In genomic region chr17:45640141-45640850, GRCh38 we compare ENCODE assay signal across 8 cellular contexts.
DNase-seq lines count a peak whose midpoint lies in the region; ATAC-seq, FAIRE-seq and TF ChIP-seq lines count a peak whose summit lies in the region.

No MANE protein-coding gene starts in this region.

- in situ Hi-C loops in GM12878 (cut with MboI): loop anchor here (5.0 kb wide), 1 partner anchor 192 kb away; no protein-coding TSS in a partner anchor

- peak overlapping the region; percentile 53 to 77 (median 66) for H3K27ac Mint-ChIP-seq in immature natural killer cell

- TF ChIP-seq CTCF in GM12864 (IDR thresholded peaks at IDR 0.05; ENCODE audit: low read depth, low read length, missing control alignments): peak; percentile 98
- peak; percentile 95 to 99 (median 96) for TF ChIP-seq CTCF in GM12878 (IDR thresholded peaks at IDR 0.05 in 2 of 3, conservative IDR thresholded peaks at IDR 0.05 in 1 of 3; ENCODE audit: control insufficient read depth in 2 of 3, extremely low read depth in 1 of 3, insufficient read depth in 1 of 3, low read depth in 3 of 3, low read length in 3 of 3)

- no peaks in the 10 kb centered on the region; the same call in 1 of the 2 replicates for H3K4me1 ChIP-seq in GM12878 (ENCODE audit: control insufficient read depth, insufficient read depth, low read length)

- POLR2A ChIA-PET in GM12878 (lab: Charles Lee): no interaction called here

- H3K4me3 Mint-ChIP-seq in immature natural killer cell: peak overlapping the region; percentile 44 to 73 (median 60)

- H3K4me2 ChIP-seq in GM12878 (ENCODE audit: control insufficient read depth, insufficient read depth): no peak overlapping the region

- 0% methylated on average over 3 of the region's 3 CpGs for WGBS in GM12878 (ENCODE audit: insufficient coverage, insufficient replicate concordance, low lambda C conversion rate, missing lambda C conversion rate)

- no peaks in the 10 kb centered on the region for H3K9me3 Mint-ChIP-seq in immature natural killer cell

- H3K79me2 ChIP-seq in GM12878 (ENCODE audit: control insufficient read depth, insufficient read depth, low read length): no peaks in the 10 kb centered on the region

- no peak for TF ChIP-seq EP300 in GM12878 (IDR thresholded peaks at IDR 0.05; ENCODE audit: borderline replicate concordance in 1 of 2, control insufficient read depth in 1 of 2, low read depth in 2 of 2, low read length in 2 of 2)

- DNase-seq in GM12864 (ENCODE audit: low read depth) (peak; percentile 44), SK-N-MC (ENCODE audit: low read depth, low spot score) (peak; percentile 61), GM12878 (ENCODE audit: low read depth, low spot score) (peak; percentile 34), immature natural killer cell (peak; percentile 76 to 81 (median 80)), NCI-H748 treated with DMSO at 0.1 percent for 48 hours (lab: John Stamatoyannopoulos, UW) (no peak), NCI-H2171 treated with DMSO at 0.1 percent for 48 hours (lab: John Stamatoyannopoulos, UW) (no peak)
- peak; percentile 53 to 62 (median 59) for DNase-seq in stimulated activated CD4-positive, alpha-beta T cell treated with anti-CD3 and anti-CD28 coated beads, Interleukin-1b, Interleukin-23, amount 100 ng/mL, for 24 hours (ENCODE audit: low read depth in 4 of 4, low spot score in 1 of 4)

- SMC1A ChIA-PET in GM12878 (lab: Charles Lee; ENCODE audit: uncharacterized antibody, unreplicated experiment): interaction anchor here (0.6 to 3.6 kb wide), 2 partner anchors 191 to 1784 kb away, joined by 3 to 19 read pairs; no protein-coding TSS in a partner anchor

- H3K36me3 ChIP-seq in SK-N-MC (ENCODE audit: insufficient read depth, low read length) (peaks cover 11% of the 10 kb centered on the region; the same call in 1 of the 2 replicates), GM12878 (ENCODE audit: control insufficient read depth in 2 of 2, insufficient read depth in 2 of 2, low read length in 1 of 2) (peaks cover 2 to 3% of the 10 kb centered on the region in 2 experiments; a peak in 3 of 4 replicates)

- H3K27me3 ChIP-seq in GM12878 (replicated peaks in 1 of 2; ENCODE audit: control insufficient read depth in 2 of 2, insufficient read depth in 2 of 2, low read length in 1 of 2): no peaks in the 10 kb centered on the region

- peak; percentile 96 for ATAC-seq in GM12878
- no peak for ATAC-seq in HG03045 (IDR thresholded peaks at IDR 0.05; ENCODE audit: unreplicated experiment)

- H2AFZ ChIP-seq in GM12878 (ENCODE audit: control insufficient read depth, low read depth, low read length): no peak overlapping the region

- CTCF ChIA-PET in GM12878 (lab: Yijun Ruan, JAX): interaction anchor here (0.6 to 3.0 kb wide), 20 partner anchors 9 to 307 kb away, joined by 3 to 48 read pairs (median 3); no protein-coding TSS in a partner anchor

- peaks cover 9 to 12% (median 12%) of the 10 kb centered on the region in 3 donors for H3K36me3 Mint-ChIP-seq in immature natural killer cell

- no peak for TF ChIP-seq POLR2A in GM12878 (IDR thresholded peaks at IDR 0.05; ENCODE audit: low read depth, low read length)

- peak; percentile 91 for FAIRE-seq in GM12878 (lab: Jason Lieb, UNC)

- H4K20me1 ChIP-seq in GM12878 (ENCODE audit: control insufficient read depth, insufficient read depth): 0 out of 2 replicates have a peak, but pooled peaks cover 3% of the 10 kb centered on the region

- H3K9ac ChIP-seq in SK-N-MC (ENCODE audit: insufficient read length) (no peak overlapping the region), GM12878 (ENCODE audit: control insufficient read depth, insufficient read depth, low read length) (no peak overlapping the region)

- H3K27ac ChIP-seq in SK-N-MC (no peak overlapping the region), GM12878 (ENCODE audit: control insufficient read depth, insufficient read depth) (no peak overlapping the region)

- H3K4me3 ChIP-seq in GM12864 (ENCODE audit: low read depth, low read length) (no peak overlapping the region), SK-N-MC (no peak overlapping the region), GM12878 (no peak overlapping the region)

- BruUV-seq in GM12878 (replicated peaks; lab: Mats Ljungman, UMichigan): no TSS peak

- peaks cover 15% of the 10 kb centered on the region in 2 donors for H3K4me1 Mint-ChIP-seq in immature natural killer cell

- intact Hi-C loops in GM12878 (cut with micrococcal nuclease; ENCODE audit: unreplicated experiment): loop anchor here (1.0 kb wide), 2 partner anchors 192 to 212 kb away; no protein-coding TSS in a partner anchor

- peaks cover 3 to 9% (median 8%) of the 10 kb centered on the region in 3 donors for H3K27me3 Mint-ChIP-seq in immature natural killer cell (ENCODE audit: low read depth in 3 of 3)

- H3K9me3 ChIP-seq in SK-N-MC (ENCODE audit: low read depth, low read length) (no peaks in the 10 kb centered on the region), GM12878 (replicated peaks; ENCODE audit: control insufficient read depth, insufficient read depth, low read length) (no peaks in the 10 kb centered on the region)

- peak; percentile 90 for TF ChIP-seq RAD21 in GM12878 (IDR thresholded peaks at IDR 0.05; ENCODE audit: insufficient read depth, low read depth, low read length)

- RAD21 ChIA-PET in GM12878 (lab: Charles Lee; ENCODE audit: unreplicated experiment): interaction anchor here (0.6 to 3.6 kb wide), 8 partner anchors 11 to 421 kb away, joined by 3 to 32 read pairs (median 4); no protein-coding TSS in a partner anchor

TF ChIP-seq in GM12878, 131 proteins besides CTCF, POLR2A, EP300 and RAD21:
- TF ChIP-seq SMC3 (IDR thresholded peaks at IDR 0.05; ENCODE audit: borderline replicate concordance, low read length) (peak; percentile 64; the same call in 1 of the 2 replicates), ZNF622 (IDR thresholded peaks at IDR 0.05) (no peak), POU2F2 (IDR thresholded peaks at IDR 0.05; ENCODE audit: borderline replicate concordance, low read depth, low read length) (peak; percentile 85; the same call in 2 of the 3 replicates), ZSCAN29 (IDR thresholded peaks at IDR 0.05) (no peak), YBX1 (IDR thresholded peaks at IDR 0.05) (no peak), YY1 (IDR thresholded peaks at IDR 0.05; ENCODE audit: low read depth, low read length) (0 out of 2 replicates have a peak, but pooled peaks have one; percentile 12)
TF ChIP-seq in GM12878: peak in this region for 3.

Comparison
In these comparisons a context has a peak if more than half of its experiments do, and no peak if none do; other contexts are left out.
1. DNase-seq: peak in GM12864 (single experiment), SK-N-MC (single experiment), GM12878 (single experiment), immature natural killer cell (3 of 3) and stimulated activated CD4-positive, alpha-beta T cell treated with anti-CD3 and anti-CD28 coated beads, Interleukin-1b, Interleukin-23, amount 100 ng/mL, for 24 hours (4 of 4); none in NCI-H748 treated with DMSO at 0.1 percent for 48 hours (single experiment) and NCI-H2171 treated with DMSO at 0.1 percent for 48 hours (single experiment).